ENCODE assay signal across 25 cellular contexts in genomic region chr16:49332589-49333267, GRCh38. TPM values are rescaled to one million over a fixed set of nuclear protein-coding genes. Genes with fewer than 3 reads are reported as not detected.
"Had no signal": no experiment of that assay in that cellular context is flagged by ENCODE, and none has a peak within 500 bp of the region (broad histone marks: within the 10 kb centered on the region; RNA-seq: fewer than 3 reads in every experiment).

No MANE protein-coding gene starts in this region.

- H3K27me3 ChIP-seq: cardiac muscle cell, ovary, upper lobe of left lung had no signal

- H3K27me3 Mint-ChIP-seq: activated naive CD8-positive, alpha-beta T cell treated with anti-CD3 and anti-CD28 coated beads for 36 hours had no signal

- H3K36me3 Mint-ChIP-seq: activated naive CD8-positive, alpha-beta T cell treated with anti-CD3 and anti-CD28 coated beads for 36 hours; memory B cell; naive thymus-derived CD8-positive, alpha-beta T cell; stimulated activated effector memory CD8-positive, alpha-beta T cell treated with anti-CD3 and anti-CD28 coated beads, Interleukin-12 subunit alpha, Interleukin-12 subunit beta, amount 100 ng/mL, for 72 hours had no signal

- H3K4me1 Mint-ChIP-seq: activated naive CD8-positive, alpha-beta T cell treated with anti-CD3 and anti-CD28 coated beads for 36 hours; endodermal cell; memory B cell; naive thymus-derived CD8-positive, alpha-beta T cell; stimulated activated effector memory CD8-positive, alpha-beta T cell treated with anti-CD3 and anti-CD28 coated beads, Interleukin-12 subunit alpha, Interleukin-12 subunit beta, amount 100 ng/mL, for 72 hours had no signal

- DNase-seq: activated CD4-positive, alpha-beta T cell treated with anti-CD3 and anti-CD28 coated beads for 1 hour; activated CD4-positive, alpha-beta T cell treated with anti-CD3 and anti-CD28 coated beads, Interleukin-2, amount 50 U/mL, for 48 hours; activated gamma-delta T cell; activated naive CD8-positive, alpha-beta T cell treated with anti-CD3 and anti-CD28 coated beads for 36 hours; amniotic stem cell; dorsolateral prefrontal cortex; endodermal cell; foreskin melanocyte; hypothalamus; kidney; naive thymus-derived CD8-positive, alpha-beta T cell; ovary; stimulated activated CD4-positive, alpha-beta T cell treated with anti-CD3 and anti-CD28 coated beads, Interleukin-4, amount 100 ng/mL, for 24 hours; stomach; upper lobe of left lung had no signal

- H3K9me3 Mint-ChIP-seq: activated naive CD8-positive, alpha-beta T cell treated with anti-CD3 and anti-CD28 coated beads for 36 hours; endodermal cell; memory B cell; stimulated activated effector memory CD8-positive, alpha-beta T cell treated with anti-CD3 and anti-CD28 coated beads, Interleukin-12 subunit alpha, Interleukin-12 subunit beta, amount 100 ng/mL, for 72 hours; T-helper 1 cell treated with Interleukin-12 subunit alpha and Interleukin-12 subunit beta and Interleukin-4 antibody, amounts not matched to agents 30 μg/mL and 1 μg/mL, for 36 hours had no signal

- H3K4me1 ChIP-seq: stomach, upper lobe of left lung had no signal

- H3K4me3 Mint-ChIP-seq: activated naive CD8-positive, alpha-beta T cell treated with anti-CD3 and anti-CD28 coated beads for 36 hours; endodermal cell; memory B cell; naive thymus-derived CD8-positive, alpha-beta T cell; stimulated activated effector memory CD8-positive, alpha-beta T cell treated with anti-CD3 and anti-CD28 coated beads, Interleukin-12 subunit alpha, Interleukin-12 subunit beta, amount 100 ng/mL, for 72 hours; T-helper 1 cell treated with Interleukin-12 subunit alpha and Interleukin-12 subunit beta and Interleukin-4 antibody, amounts not matched to agents 30 μg/mL and 1 μg/mL, for 36 hours had no signal

- H3K27ac Mint-ChIP-seq: activated naive CD8-positive, alpha-beta T cell treated with anti-CD3 and anti-CD28 coated beads for 36 hours; endodermal cell; memory B cell; stimulated activated effector memory CD8-positive, alpha-beta T cell treated with anti-CD3 and anti-CD28 coated beads, Interleukin-12 subunit alpha, Interleukin-12 subunit beta, amount 100 ng/mL, for 72 hours; T-helper 1 cell treated with Interleukin-12 subunit alpha and Interleukin-12 subunit beta and Interleukin-4 antibody, amounts not matched to agents 30 μg/mL and 1 μg/mL, for 36 hours had no signal

- H3K9me3 ChIP-seq: ovary, stomach, upper lobe of left lung had no signal

- H3K27ac ChIP-seq: cardiac muscle cell, epithelial cell of prostate, ovary, stomach, upper lobe of left lung had no signal

- H3K4me3 ChIP-seq: cardiac muscle cell, dorsolateral prefrontal cortex, ovary, stomach, upper lobe of left lung had no signal

- H3K36me3 ChIP-seq: cardiac muscle cell, ovary, stomach, upper lobe of left lung had no signal

RNA-seq across cellular contexts. Expression of gene C16orf78, which starts 40.9 kb away (rescaled TPM):
- total RNA-seq: activated naive CD8-positive, alpha-beta T cell treated with anti-CD3 and anti-CD28 coated beads for 36 hours; cardiac muscle cell; dorsolateral prefrontal cortex; endodermal cell; fibroblast of lung; kidney; left lobe of liver; naive thymus-derived CD8-positive, alpha-beta T cell; ovary; pulmonary artery endothelial cell; sciatic nerve; stomach; temporal lobe; upper lobe of left lung had no signal
- polyA plus RNA-seq: cardiac muscle cell; fibroblast of lung; naive thymus-derived CD8-positive, alpha-beta T cell; ovary; stomach had no signal

RNA-seq across cellular contexts. Expression of gene CBLN1, which starts 51.1 kb away (rescaled TPM):
- total RNA-seq: activated naive CD8-positive, alpha-beta T cell treated with anti-CD3 and anti-CD28 coated beads for 36 hours; fibroblast of lung; naive thymus-derived CD8-positive, alpha-beta T cell; pulmonary artery endothelial cell had no signal
- polyA plus RNA-seq: fibroblast of lung; naive thymus-derived CD8-positive, alpha-beta T cell had no signal
